15 cellular contexts compared by ENCODE assay signal in genomic region chr15:98937413-98938104, GRCh38.
DNase-seq lines count a peak whose midpoint lies in the region; ATAC-seq and TF ChIP-seq lines count a peak whose summit lies in the region.
"Had no signal": no experiment of that assay in that cellular context is flagged by ENCODE, and none has a peak within 500 bp of the region (broad histone marks: within the 10 kb centered on the region; RNA-seq: fewer than 3 reads in every experiment).

No MANE protein-coding gene starts in this region.

- peak; percentile 89 for ATAC-seq in GM19351 (IDR thresholded peaks at IDR 0.05; ENCODE audit: unreplicated experiment)
- ATAC-seq in HG02623 (IDR thresholded peaks at IDR 0.05; ENCODE audit: unreplicated experiment) = peak; percentile 69
- ATAC-seq in HG03460 (IDR thresholded peaks at IDR 0.05; ENCODE audit: unreplicated experiment) = peak; percentile 56
- ATAC-seq: right lobe of liver had no signal

- TF ChIP-seq CTCF in GM13976 (IDR thresholded peaks at IDR 0.05; ENCODE audit: borderline replicate concordance, control extremely low read depth, extremely low read depth, insufficient read depth, missing control alignments) = no peak

- peak; percentile 64 for DNase-seq in GM13976 (ENCODE audit: low spot score)
- no peak for DNase-seq in amygdala (lab: John Stamatoyannopoulos, UW)
- no peak for DNase-seq in NCI-H1694 treated with DMSO at 0.1 percent for 48 hours (lab: John Stamatoyannopoulos, UW)
- no peak for DNase-seq in MV-4-11 (lab: John Stamatoyannopoulos, UW)
- no peak for DNase-seq in NCI-H2029 (lab: John Stamatoyannopoulos, UW)
- DNase-seq: activated CD4-positive, alpha-beta T cell treated with anti-CD3 and anti-CD28 coated beads, Interleukin-2, amount 10 ng/mL, durations not matched to agents 7 days and 5 days; activated naive CD4-positive, alpha-beta T cell treated with anti-CD3 and anti-CD28 coated beads, Interleukin-2, amount 50 U/mL, for 16 hours; BE2C; H9; IMR-90; NCI-H187 treated with DMSO at 0.1 percent for 48 hours; right lobe of liver had no signal

- in situ Hi-C loops in GM13976 (cut with MboI; ENCODE audit: low sequenced_read_pairs, unreplicated experiment) = no loop called here
